ENCODE assay signal across 1 cellular context in genomic region chr3:195850857-195851531, GRCh38.
TF ChIP-seq lines count a peak whose summit lies in the region.

No MANE protein-coding gene starts in this region.

TF ChIP-seq in K562, 482 proteins besides CTCF, POLR2A, EP300 and RAD21 (continued from another document and continues in another):
- TF ChIP-seq RBBP5 (IDR thresholded peaks at IDR 0.05; ENCODE audit: borderline replicate concordance, insufficient read depth, low read length, poor library complexity, severe bottlenecking) (no peak), ZC3H11A (IDR thresholded peaks at IDR 0.05; ENCODE audit: low read depth, low read length) (peak; percentile 89; the same call in 1 of the 2 replicates), ZNF354B (CRISPR knock-in tag; IDR thresholded peaks at IDR 0.05) (no peak), ZBTB7A (IDR thresholded peaks at IDR 0.05; ENCODE audit: borderline replicate concordance, control insufficient read depth, low read depth, low read length) (no peak), MYNN (IDR thresholded peaks at IDR 0.05) (0 out of 2 replicates have a peak, but pooled peaks have one; percentile 43), MYNN (CRISPR knock-in tag; IDR thresholded peaks at IDR 0.05) (no peak), FOXK2 (conservative IDR thresholded peaks at IDR 0.05 in 1 of 2, IDR thresholded peaks at IDR 0.05 in 1 of 2; ENCODE audit: low read depth in 2 of 2) (peak in 1 of 2 experiments; percentile 61; a peak in 1 of 4 replicates), RNF2 (IDR thresholded peaks at IDR 0.05) (0 out of 2 replicates have a peak, but pooled peaks have one; percentile 13), E2F8 (IDR thresholded peaks at IDR 0.05; ENCODE audit: low read depth, partially characterized antibody) (peak; percentile 51), CBX3 (IDR thresholded peaks at IDR 0.05; ENCODE audit: borderline replicate concordance in 1 of 2, low read length in 2 of 2) (peak in 1 of 2 experiments; percentile 80; a peak in 1 of 3 replicates), ZNF592 (IDR thresholded peaks at IDR 0.05) (peak; percentile 80; the same call in 1 of the 2 replicates), ZNF407 (IDR thresholded peaks at IDR 0.05; ENCODE audit: low read depth) (no peak), MAFG (tag; conservative IDR thresholded peaks at IDR 0.05) (no peak), STAG1 (CRISPR knock-in tag; IDR thresholded peaks at IDR 0.05; ENCODE audit: borderline replicate concordance) (peak; percentile 94), EGR1 (conservative IDR thresholded peaks at IDR 0.05) (peak; percentile 23; the same call in 1 of the 2 replicates), HES1 (IDR thresholded peaks at IDR 0.05; ENCODE audit: low read depth) (peak; percentile 46; the same call in 1 of the 2 replicates), JUND (IDR thresholded peaks at IDR 0.05; ENCODE audit: borderline replicate concordance, low read depth, low read length) (peak; percentile 75), JUND (tag; IDR thresholded peaks at IDR 0.05; ENCODE audit: borderline replicate concordance, low read depth, low read length) (no peak; the same call in 2 of the 3 replicates), ZNF24 (IDR thresholded peaks at IDR 0.05) (0 out of 2 replicates have a peak, but pooled peaks have one; percentile 11), ZBTB11 (CRISPR knock-in tag; IDR thresholded peaks at IDR 0.05) (no peak), RCOR1 (IDR thresholded peaks at IDR 0.05; ENCODE audit: borderline replicate concordance in 1 of 2, low read depth in 2 of 2, low read length in 2 of 2) (peak in 1 of 2 experiments; percentile 66; a peak in 2 of 4 replicates), NR2F6 (CRISPR knock-in tag; IDR thresholded peaks at IDR 0.05) (no peak), XRCC5 (IDR thresholded peaks at IDR 0.05; ENCODE audit: low read depth, low read length) (peak; percentile 98), TCFL5 (CRISPR knock-in tag; conservative IDR thresholded peaks at IDR 0.05) (no peak), RREB1 (CRISPR knock-in tag; IDR thresholded peaks at IDR 0.05) (peak; percentile 90; the same call in 1 of the 2 replicates), PPARD (CRISPR knock-in tag; IDR thresholded peaks at IDR 0.05) (no peak), LCOR (CRISPR knock-in tag; IDR thresholded peaks at IDR 0.05) (peak; percentile 54; the same call in 1 of the 2 replicates), ZSCAN32 (CRISPR knock-in tag; IDR thresholded peaks at IDR 0.05) (no peak)
